In genomic region chr19:43797556-43797955, GRCh38 we compare ENCODE assay signal across 1 cellular context.
TF ChIP-seq lines count a peak whose summit lies in the region.

No MANE protein-coding gene starts in this region.

TF ChIP-seq in IMR-90, 13 proteins besides CTCF, POLR2A, EP300 and RAD21:
- no peak for TF ChIP-seq USF2 (IDR thresholded peaks at IDR 0.05; ENCODE audit: low read depth, low read length)
- no peak for TF ChIP-seq SMC3 (IDR thresholded peaks at IDR 0.05; ENCODE audit: low read depth, low read length)
- no peak for TF ChIP-seq RFX5 (IDR thresholded peaks at IDR 0.05; ENCODE audit: low read depth, low read length)
- TF ChIP-seq RCOR1 (IDR thresholded peaks at IDR 0.05; ENCODE audit: insufficient replicate concordance, low read length): no peak
- TF ChIP-seq CHD1 (IDR thresholded peaks at IDR 0.05; ENCODE audit: low read depth, low read length): no peak
- no peak for TF ChIP-seq NFE2L2 (IDR thresholded peaks at IDR 0.05; ENCODE audit: low read depth, low read length)
- no peak for TF ChIP-seq ELK1 (IDR thresholded peaks at IDR 0.05; ENCODE audit: borderline replicate concordance, low read depth, low read length)
- no peak for TF ChIP-seq FOS (IDR thresholded peaks at IDR 0.05; ENCODE audit: low read depth, low read length)
- no peak for TF ChIP-seq MAZ (IDR thresholded peaks at IDR 0.05; ENCODE audit: borderline replicate concordance, low read depth, low read length)
- no peak for TF ChIP-seq BHLHE40 (IDR thresholded peaks at IDR 0.05; ENCODE audit: low read depth, low read length)
- TF ChIP-seq MXI1 (IDR thresholded peaks at IDR 0.05; ENCODE audit: borderline replicate concordance, low read depth, low read length): no peak
- TF ChIP-seq CEBPB (IDR thresholded peaks at IDR 0.05; ENCODE audit: low read depth, low read length): no peak
- TF ChIP-seq MAFK (IDR thresholded peaks at IDR 0.05; ENCODE audit: low read depth, low read length): no peak
